Comparison of ENCODE assay signal across 8 cellular contexts in genomic region chr12:2003676-2004112, GRCh38.
DNase-seq lines count a peak whose midpoint lies in the region; ATAC-seq and TF ChIP-seq lines count a peak whose summit lies in the region.

No MANE protein-coding gene starts in this region.

- peak overlapping the region; percentile 93 for H3K4me3 Mint-ChIP-seq in stimulated activated naive CD8-positive, alpha-beta T cell treated with anti-CD3 and anti-CD28 coated beads, Interleukin-15, Interleukin-2, amounts not matched to agents 100 ng/mL and 50 ng/mL, for 24 hours

- no peak for TF ChIP-seq CTCF in AG09309 (IDR thresholded peaks at IDR 0.05; ENCODE audit: control insufficient read depth, insufficient read depth, low read depth, low read length, missing control alignments)
- TF ChIP-seq CTCF in astrocyte of the cerebellum (IDR thresholded peaks at IDR 0.05; ENCODE audit: low read depth, low read length, missing control alignments), result no peak

- peak overlapping the region; percentile 99 for H3K27ac Mint-ChIP-seq in stimulated activated naive CD8-positive, alpha-beta T cell treated with anti-CD3 and anti-CD28 coated beads, Interleukin-15, Interleukin-2, amounts not matched to agents 100 ng/mL and 50 ng/mL, for 24 hours

- H3K4me1 Mint-ChIP-seq in stimulated activated naive CD8-positive, alpha-beta T cell treated with anti-CD3 and anti-CD28 coated beads, Interleukin-15, Interleukin-2, amounts not matched to agents 100 ng/mL and 50 ng/mL, for 24 hours (ENCODE audit: low read depth), result peaks cover 32% of the 10 kb centered on the region

- no peak for ATAC-seq in GM18517 (IDR thresholded peaks at IDR 0.05; ENCODE audit: unreplicated experiment)

- no peak for DNase-seq in AG09309 (ENCODE audit: low read depth)
- DNase-seq in GM19238 (ENCODE audit: insufficient read length, low spot score), result peak; percentile 10
- peak; percentile 6 for DNase-seq in astrocyte of the cerebellum (ENCODE audit: low read depth)
- DNase-seq in inferior parietal cortex (ENCODE audit: extremely low spot score), result peak; percentile 18
- no peak for DNase-seq in OCI-M2 (lab: John Stamatoyannopoulos, UW; ENCODE audit: unreplicated experiment)

- in situ Hi-C loops in astrocyte of the cerebellum (cut with HindIII; ENCODE audit: low sequenced_read_pairs), result no loop called here

- peak overlapping the region; percentile 69 for H3K27ac ChIP-seq in HUES6 (ENCODE audit: low read depth, low read length)

- H3K9me3 ChIP-seq in HUES6 (ENCODE audit: control insufficient read depth, insufficient read depth, low read depth, low read length), result no peaks in the 10 kb centered on the region

- H3K9ac ChIP-seq in HUES6 (ENCODE audit: low read length), result peak overlapping the region; percentile 93

- H3K36me3 Mint-ChIP-seq in stimulated activated naive CD8-positive, alpha-beta T cell treated with anti-CD3 and anti-CD28 coated beads, Interleukin-15, Interleukin-2, amounts not matched to agents 100 ng/mL and 50 ng/mL, for 24 hours (ENCODE audit: low read depth), result no peaks in the 10 kb centered on the region

- H3K4me1 ChIP-seq in HUES6 (ENCODE audit: control insufficient read depth, insufficient read depth, low read length), result peaks cover 23% of the 10 kb centered on the region

- peak overlapping the region; percentile 76 for H3K4me3 ChIP-seq in AG09309 (ENCODE audit: control insufficient read depth, low read depth, low read length)
- H3K4me3 ChIP-seq in HUES6 (ENCODE audit: low read depth, low read length), result peak overlapping the region; percentile 93
- peak overlapping the region; percentile 74 for H3K4me3 ChIP-seq in astrocyte of the cerebellum (ENCODE audit: low read depth, low read length)

- no peaks in the 10 kb centered on the region for H3K27me3 Mint-ChIP-seq in stimulated activated naive CD8-positive, alpha-beta T cell treated with anti-CD3 and anti-CD28 coated beads, Interleukin-15, Interleukin-2, amounts not matched to agents 100 ng/mL and 50 ng/mL, for 24 hours

- H3K36me3 ChIP-seq in HUES6 (ENCODE audit: control insufficient read depth, insufficient read depth, low read length), result no peaks in the 10 kb centered on the region

- H3K27me3 ChIP-seq in HUES6 (ENCODE audit: control insufficient read depth, insufficient read depth, low read length), result no peaks in the 10 kb centered on the region

- H3K9me3 Mint-ChIP-seq in stimulated activated naive CD8-positive, alpha-beta T cell treated with anti-CD3 and anti-CD28 coated beads, Interleukin-15, Interleukin-2, amounts not matched to agents 100 ng/mL and 50 ng/mL, for 24 hours, result no peaks in the 10 kb centered on the region

Comparison
In these comparisons a context has a peak if more than half of its experiments do, and no peak if none do; other contexts are left out.
1. DNase-seq: peak in GM19238 (single experiment), astrocyte of the cerebellum (single experiment) and inferior parietal cortex (single experiment); none in AG09309 (single experiment) and OCI-M2 (single experiment).
2. Peak in every context shown above with its lines, with median percentiles within 50 percentile points of each other: H3K4me3 ChIP-seq.